Comparison of ENCODE assay signal across 8 cellular contexts in genomic region chr6:78810146-78810545, GRCh38. TPM values are rescaled to one million over a fixed set of nuclear protein-coding genes. Genes with fewer than 3 reads are reported as not detected.
DNase-seq lines count a peak whose midpoint lies in the region; ATAC-seq, FAIRE-seq and TF ChIP-seq lines count a peak whose summit lies in the region.

No MANE protein-coding gene starts in this region.

- FAIRE-seq in H54 (lab: Jason Lieb, UNC) (no peak), small intestine (lab: Jason Lieb, UNC) (no peak)

- H3K9me3 ChIP-seq in small intestine (ENCODE audit: control insufficient read depth, low read depth), result no peaks in the 10 kb centered on the region

- no peaks in the 10 kb centered on the region for H3K36me3 Mint-ChIP-seq in endothelial cell (ENCODE audit: low read depth, unreplicated experiment)

- peaks cover 2% of the 10 kb centered on the region for H3K27me3 Mint-ChIP-seq in endothelial cell (ENCODE audit: unreplicated experiment)

- H3K4me3 ChIP-seq in small intestine (ENCODE audit: low read depth in 1 of 2, low read length in 2 of 2) (no peak overlapping the region), lower leg skin (ENCODE audit: low read depth, poor library complexity, severe bottlenecking) (no peak overlapping the region)

- H3K27ac ChIP-seq in small intestine (ENCODE audit: low read depth in 1 of 2, low read length in 1 of 2), result no peak overlapping the region

- WGBS in small intestine, 3 donors, result 6 to 15% (median 15%) methylated on average over 1 of the region's 1 CpG
- 6 to 12% methylated on average over 1 of the region's 1 CpG for WGBS in lower leg skin, 2 donors

- H3K27ac Mint-ChIP-seq in endothelial cell (ENCODE audit: unreplicated experiment), result no peak overlapping the region

- H3K27me3 ChIP-seq in small intestine (ENCODE audit: control insufficient read depth in 2 of 2, insufficient read depth in 2 of 2, low read length in 2 of 2), result no peaks in the 10 kb centered on the region

- H3K9me3 Mint-ChIP-seq in endothelial cell (ENCODE audit: unreplicated experiment), result no peaks in the 10 kb centered on the region

- no peak for TF ChIP-seq POLR2A in H54 (IDR thresholded peaks at IDR 0.05; ENCODE audit: low read depth, low read length)
- no peak for TF ChIP-seq POLR2A in lower leg skin (IDR thresholded peaks at IDR 0.05)

- intact Hi-C loops in lower leg skin (cut with DNase I; ENCODE audit: low total_unique reads), result no loop called here

- H3K4me3 Mint-ChIP-seq in endothelial cell (ENCODE audit: unreplicated experiment), result no peak overlapping the region

- H3K4me1 ChIP-seq in small intestine (ENCODE audit: control insufficient read depth in 2 of 2, insufficient read depth in 1 of 2, low read depth in 1 of 2, low read length in 1 of 2), result no peaks in the 10 kb centered on the region

- H3K36me3 ChIP-seq in small intestine (ENCODE audit: control insufficient read depth in 2 of 2, insufficient read depth in 2 of 2, low read length in 2 of 2), result no peaks in the 10 kb centered on the region

- DNase-seq in Caki2 (ENCODE audit: low read depth) (peak; percentile 41), H54 (ENCODE audit: insufficient read length, low spot score) (peak; percentile 7), NCI-H226 (peak; percentile 26), endothelial cell (ENCODE audit: low spot score) (peak; percentile 37), small intestine (peak; percentile 61), lower leg skin (ENCODE audit: low spot score in 2 of 2) (no peak)
- DNase-seq in stimulated activated naive CD8-positive, alpha-beta T cell treated with anti-CD3 and anti-CD28 coated beads, Interleukin-15, Interleukin-2, amounts not matched to agents 100 U/mL and 50 U/mL, for 24 hours, result no peak

- no peak for TF ChIP-seq CTCF in endothelial cell (IDR thresholded peaks at IDR 0.05; ENCODE audit: unreplicated experiment)
- no peak for TF ChIP-seq CTCF in lower leg skin (IDR thresholded peaks at IDR 0.05)

- ATAC-seq in GM21381 (IDR thresholded peaks at IDR 0.05; ENCODE audit: unreplicated experiment), result no peak
- ATAC-seq in stimulated activated naive CD8-positive, alpha-beta T cell treated with anti-CD3 and anti-CD28 coated beads, Interleukin-15, Interleukin-2, amounts not matched to agents 100 U/mL and 50 U/mL, for 24 hours, result no peak

- no peaks in the 10 kb centered on the region for H3K4me1 Mint-ChIP-seq in endothelial cell (ENCODE audit: unreplicated experiment)

- in situ Hi-C loops in Caki2 (cut with HindIII; ENCODE audit: low pct_unique_long_range_greater_than_20kb, low sequenced_read_pairs), result no loop called here

RNA-seq across cellular contexts. Expression of gene IRAK1BP1, which starts 57.2 kb away (rescaled TPM):
- 2.1 and 2.7 TPM in 2 replicates for total RNA-seq in Caki2 (2014; rRNA removed; shearing (Covaris generic); ENCODE audit: low replicate concordance)
- total RNA-seq in endothelial cell (ENCODE audit: unreplicated experiment) (5.2 TPM), lower leg skin (1 to 10 TPM; 1.3 to 4.8 (median 3.2) TPM)
- 1 to 10 TPM in 1 of 3 donors, under 1 TPM in 2; 0.22 to 2.2 (median 0.27) TPM for polyA plus RNA-seq in small intestine

Comparison
In these comparisons a context has a peak if more than half of its experiments do, and no peak if none do; other contexts are left out.
1. DNase-seq: peak in Caki2 (single experiment), H54 (single experiment), NCI-H226 (single experiment), endothelial cell (single experiment) and small intestine (single experiment); none in lower leg skin (0 of 2) and stimulated activated naive CD8-positive, alpha-beta T cell treated with anti-CD3 and anti-CD28 coated beads, Interleukin-15, Interleukin-2, amounts not matched to agents 100 U/mL and 50 U/mL, for 24 hours (single experiment).